ENCODE assay signal across 8 cellular contexts in genomic region chr12:68745904-68746571, GRCh38. TPM values are rescaled to one million over a fixed set of nuclear protein-coding genes. Genes with fewer than 3 reads are reported as not detected.
A peak's percentile ranks its signal among the peaks of the same experiment; 100 is the strongest.
DNase-seq lines count a peak whose midpoint lies in the region; ATAC-seq, FAIRE-seq and TF ChIP-seq lines count a peak whose summit lies in the region.

TSS of gene SLC35E3 (plus strand) at chr12:68746176. CDS start at chr12:68746378, 202 bp downstream.

- intact Hi-C loops in kidney (cut with DNase I): no loop called here

- peak; percentile 51 for DNase-seq in AG09319 (ENCODE audit: extremely low read depth, low read depth)
- DNase-seq in NCI-H345 treated with DMSO at 0.1 percent for 48 hours (lab: John Stamatoyannopoulos, UW; ENCODE audit: unreplicated experiment): peak; percentile 94
- DNase-seq in cerebellar nuclear complex (lab: John Stamatoyannopoulos, UW): peak; percentile 68 to 79
- DNase-seq in kidney: peak; percentile 97
- peak; percentile 76 to 81 for DNase-seq in stimulated activated CD4-positive, alpha-beta T cell treated with anti-CD3 and anti-CD28 coated beads, Interleukin-15, amount 100 ng/mL, for 1 hour (ENCODE audit: low read depth in 1 of 2, low spot score in 1 of 2)

- ATAC-seq in GM19025 (IDR thresholded peaks at IDR 0.05; ENCODE audit: low read depth, unreplicated experiment) (peak; percentile 98), HG03280 (IDR thresholded peaks at IDR 0.05; ENCODE audit: unreplicated experiment) (peak; percentile 99)
- peak; percentile 99 for ATAC-seq in activated CD4-positive, CD25-positive, alpha-beta regulatory T cell treated with anti-CD3 and anti-CD28 coated beads, Interleukin-2, amount 50 U/mL, for 24 hours

- H3K4me1 ChIP-seq in kidney (ENCODE audit: control insufficient read depth in 1 of 2, insufficient read depth in 1 of 2, low read depth in 1 of 2, low read length in 2 of 2): no peaks in the 10 kb centered on the region

- H3K9ac ChIP-seq in kidney (ENCODE audit: low read length in 2 of 2): peak within 1 kb of the TSS; percentile 38 to 79

- H3K9me3 ChIP-seq in kidney (ENCODE audit: control insufficient read depth in 1 of 2, low read length in 2 of 2): no peaks in the 10 kb centered on the region

- no peak for FAIRE-seq in kidney (lab: Jason Lieb, UNC)

- peak within 1 kb of the TSS; percentile 18 to 37 for H3K27ac ChIP-seq in kidney (ENCODE audit: low read depth in 2 of 2, low read length in 2 of 2)

- TF ChIP-seq CTCF in AG09319 (IDR thresholded peaks at IDR 0.05; ENCODE audit: low read depth, low read length) (no peak), kidney (IDR thresholded peaks at IDR 0.05; ENCODE audit: borderline replicate concordance, extremely low read depth, insufficient read depth) (no peak)

- no peaks in the 10 kb centered on the region for H3K36me3 ChIP-seq in kidney (ENCODE audit: control insufficient read depth in 1 of 2, insufficient read depth in 2 of 2, low read length in 2 of 2)

- peak within 1 kb of the TSS; percentile 84 to 89 for H3K4me3 ChIP-seq in kidney (ENCODE audit: low read length in 2 of 2)

RNA-seq across cellular contexts. Expression of gene SLC35E3, which starts in this region (rescaled TPM):
- 8.7 TPM for total RNA-seq in kidney
- 7.7 TPM for polyA plus RNA-seq in kidney (ENCODE audit: insufficient read depth, low read depth, low replicate concordance)

Comparison
In these comparisons a context has a peak if more than half of its experiments do, and no peak if none do; other contexts are left out.
1. Peak in every context shown above with its lines: DNase-seq, ATAC-seq, H3K4me3 ChIP-seq and H3K27ac ChIP-seq.